8 cellular contexts compared by ENCODE assay signal in the genomic region with DNA sequence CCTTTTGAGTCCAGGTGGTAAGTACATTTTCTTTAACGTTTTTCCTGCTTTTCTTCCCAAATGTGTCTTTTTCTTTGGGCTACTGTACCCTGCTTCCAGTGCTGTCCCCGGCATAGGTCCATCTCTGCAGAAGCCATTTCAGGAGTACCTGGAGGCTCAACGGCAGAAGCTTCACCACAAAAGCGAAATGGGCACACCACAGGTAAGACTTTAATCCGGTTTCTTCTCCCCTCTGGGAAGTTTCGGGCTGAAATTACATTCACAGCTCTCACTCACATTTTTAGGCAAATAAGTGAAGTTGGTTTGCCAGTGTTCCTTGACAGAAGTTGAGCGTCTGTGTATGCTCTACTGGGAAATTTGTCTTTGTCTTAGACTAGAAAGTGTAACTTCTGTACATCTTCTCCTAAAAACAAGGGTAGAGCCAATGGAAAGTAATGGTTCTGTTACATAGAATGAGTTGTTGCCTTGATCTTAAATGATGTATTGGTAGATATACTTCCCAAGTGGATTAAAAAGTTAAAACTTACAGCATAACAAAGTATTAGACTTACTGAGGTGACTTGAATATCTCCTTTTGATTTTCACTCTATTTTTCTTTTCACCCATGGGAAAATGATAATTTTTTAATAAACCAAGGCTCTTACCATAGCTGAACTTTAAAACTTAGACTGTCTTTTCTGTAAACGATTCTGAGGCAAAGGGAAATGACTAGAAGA. TPM values are rescaled to one million over a fixed set of nuclear protein-coding genes. Genes with fewer than 3 reads are reported as not detected.
DNase-seq lines count a peak whose midpoint lies in the region; ATAC-seq and TF ChIP-seq lines count a peak whose summit lies in the region.

No MANE protein-coding gene starts in this region.

- peaks cover 59% of the 10 kb centered on the region for H3K4me1 Mint-ChIP-seq in brain

- H3K9me2 ChIP-seq in OCI-LY1 (ENCODE audit: low read depth, low read length) = no peaks in the 10 kb centered on the region

- no peak overlapping the region for H2AFZ ChIP-seq in OCI-LY1 (ENCODE audit: low read length)

- peaks cover 50% of the 10 kb centered on the region for H3K4me1 ChIP-seq in OCI-LY1 (ENCODE audit: insufficient read depth, low read length, severe bottlenecking)
- peaks cover 0 to 28% (median 6%) of the 10 kb centered on the region in 4 donors for H3K4me1 ChIP-seq in right lobe of liver
- peaks cover 4 to 52% (median 15%) of the 10 kb centered on the region in 4 donors for H3K4me1 ChIP-seq in tibial artery

- no peaks in the 10 kb centered on the region for H3K79me2 ChIP-seq in OCI-LY1 (ENCODE audit: insufficient read depth, low read length)

- TF ChIP-seq POLR2A in right lobe of liver (IDR thresholded peaks at IDR 0.05) = peak; percentile 8

- peaks cover 11% of the 10 kb centered on the region; the same call in 1 of the 2 replicates for H3K36me3 ChIP-seq in OCI-LY1 (ENCODE audit: insufficient read depth, low read length)
- peaks cover 0 to 13% (median 9%) of the 10 kb centered on the region in 4 donors for H3K36me3 ChIP-seq in right lobe of liver
- H3K36me3 ChIP-seq in tibial artery = peaks cover 0 to 28% (median 0%) of the 10 kb centered on the region in 3 donors

- no peaks in the 10 kb centered on the region for H3F3A ChIP-seq in OCI-LY1 (ENCODE audit: insufficient read depth, low read length)

- H3K27me3 ChIP-seq in OCI-LY1 (ENCODE audit: insufficient read depth, low read length) (no peaks in the 10 kb centered on the region), right lobe of liver (no peaks in the 10 kb centered on the region), tibial artery (no peaks in the 10 kb centered on the region)

- peaks cover 0 to 2% (median 0%) of the 10 kb centered on the region in 5 experiments for H3K9me3 Mint-ChIP-seq in brain

- TF ChIP-seq CTCF in OCI-LY1 (IDR thresholded peaks at IDR 0.05; ENCODE audit: low read length) (no peak), brain (conservative IDR thresholded peaks at IDR 0.05) (no peak), right lobe of liver (IDR thresholded peaks at IDR 0.05) (no peak), tibial artery (IDR thresholded peaks at IDR 0.05) (no peak)

- no peaks in the 10 kb centered on the region for H4K20me1 ChIP-seq in OCI-LY1 (ENCODE audit: insufficient read depth, low read length)

- intact Hi-C loops in right lobe of liver (cut with DNase I) = no loop called here
- intact Hi-C loops in tibial artery (cut with DNase I; ENCODE audit: low total_unique reads) = loop anchor here (2.0 kb wide), 1 partner anchor 86 kb away; no protein-coding TSS in a partner anchor

- H3K9ac ChIP-seq in OCI-LY1 (ENCODE audit: low read length) = peak overlapping the region; percentile 68

- peak overlapping the region; percentile 100 for H3K4me3 ChIP-seq in GM08714 (ENCODE audit: low read length)
- peak overlapping the region; percentile 63 for H3K4me3 ChIP-seq in OCI-LY1 (ENCODE audit: low read depth, low read length, poor library complexity, severe bottlenecking)
- peak overlapping the region; percentile 50 to 64 (median 61) for H3K4me3 ChIP-seq in right lobe of liver
- H3K4me3 ChIP-seq in tibial artery = peak overlapping the region; percentile 63

- WGBS in right lobe of liver (ENCODE audit: insufficient coverage, low coverage, low lambda C conversion rate, missing lambda C conversion rate) = 5% methylated on average over 8 of the region's 8 CpGs

- H3K9me3 ChIP-seq in OCI-LY1 (ENCODE audit: low read length) = no peaks in the 10 kb centered on the region
- no peaks in the 10 kb centered on the region for H3K9me3 ChIP-seq in right lobe of liver
- H3K9me3 ChIP-seq in tibial artery = no peaks in the 10 kb centered on the region

- H3K27ac Mint-ChIP-seq in brain = peak overlapping the region; percentile 12 to 99 (median 96)

- no peak for DNase-seq in right lobe of liver
- DNase-seq in tibial artery = no peak
- no peak for DNase-seq in NCI-H446 treated with DMSO at 0.1 percent for 48 hours (lab: John Stamatoyannopoulos, UW)
- DNase-seq in cerebellar cortex (ENCODE audit: low spot score) = no peak

- peaks cover 63% of the 10 kb centered on the region for H3K36me3 Mint-ChIP-seq in brain

- ATAC-seq in right lobe of liver = peak in 1 of 4 donors; percentile 12
- no peak for ATAC-seq in activated CD4-positive, CD25-positive, alpha-beta regulatory T cell treated with anti-CD3 and anti-CD28 coated beads, Interleukin-2, amount 50 U/mL, for 24 hours

- H3K4me3 Mint-ChIP-seq in brain = peak overlapping the region; percentile 58 to 96 (median 86)

- peak overlapping the region; percentile 69 for H3K27ac ChIP-seq in OCI-LY1 (ENCODE audit: low read depth, low read length, poor library complexity, severe bottlenecking)
- H3K27ac ChIP-seq in right lobe of liver = peak overlapping the region; percentile 96 to 99 (median 96)
- peak overlapping the region; percentile 88 to 89 for H3K27ac ChIP-seq in tibial artery

- H3K27me3 Mint-ChIP-seq in brain = peaks cover 4% of the 10 kb centered on the region

- peak overlapping the region; percentile 69 for H3K4me2 ChIP-seq in OCI-LY1 (ENCODE audit: low read length)

RNA-seq across cellular contexts. Expression of a gene that starts 54.4 kb away (rescaled TPM):
- 5.7 TPM for polyA plus RNA-seq in brain (ENCODE audit: insufficient read depth, low read depth, low replicate concordance)
- 1 to 10 TPM; 2.9 to 5.5 (median 4.4) TPM for total RNA-seq in right lobe of liver

RNA-seq across cellular contexts. Expression of a gene that starts 54.6 kb away (rescaled TPM):
- 3.3 TPM for polyA plus RNA-seq in brain (ENCODE audit: insufficient read depth, low read depth, low replicate concordance)
- total RNA-seq in right lobe of liver = 10 to 100 TPM; 11.3 to 20.3 (median 14.8) TPM
